18 cellular contexts compared by ENCODE assay signal in the genomic region with DNA sequence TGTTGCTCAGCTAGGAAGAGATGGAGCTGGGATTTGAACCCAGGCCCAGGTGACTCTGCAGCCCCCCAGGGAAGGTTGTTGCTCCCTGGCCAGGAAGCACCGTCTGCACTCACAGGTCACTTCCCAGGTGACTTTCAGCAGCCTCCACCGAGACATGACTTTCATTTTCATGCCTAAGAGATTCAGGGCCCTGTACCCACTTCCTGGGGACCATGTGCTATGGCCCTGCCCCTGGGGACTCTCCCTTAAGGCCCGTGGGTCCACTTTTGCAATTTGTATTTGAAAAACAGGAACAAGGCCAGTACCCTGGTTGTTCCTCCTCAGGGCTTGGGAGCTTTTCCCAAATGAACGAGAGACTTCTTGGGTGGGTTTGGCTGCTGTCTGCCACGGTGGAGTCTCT.
DNase-seq lines count a peak whose midpoint lies in the region; ATAC-seq and TF ChIP-seq lines count a peak whose summit lies in the region.
"Had no signal": no experiment of that assay in that cellular context is flagged by ENCODE, and none has a peak within 500 bp of the region (broad histone marks: within the 10 kb centered on the region; RNA-seq: fewer than 3 reads in every experiment).

No MANE protein-coding gene starts in this region.

- H3K9me3 ChIP-seq in cardiac muscle cell (ENCODE audit: low read depth) (no peaks in the 10 kb centered on the region), heart right ventricle (no peaks in the 10 kb centered on the region), upper lobe of left lung (no peaks in the 10 kb centered on the region)
- H3K9me3 ChIP-seq: left ventricle myocardium inferior had no signal

- no peak for TF ChIP-seq CTCF in cardiac muscle cell (IDR thresholded peaks at IDR 0.05; ENCODE audit: low read depth, low read length)
- TF ChIP-seq CTCF in heart right ventricle (IDR thresholded peaks at IDR 0.05): no peak
- no peak for TF ChIP-seq CTCF in activated B cell treated with CpG ODN at 0.5 μM for 24 hours (IDR thresholded peaks at IDR 0.05)
- no peak for TF ChIP-seq CTCF in upper lobe of left lung (IDR thresholded peaks at IDR 0.05)

- H3K9me3 Mint-ChIP-seq in activated B cell treated with CpG ODN at 0.5 μM for 24 hours: no peaks in the 10 kb centered on the region
- H3K9me3 Mint-ChIP-seq: natural killer cell had no signal

- no peak for DNase-seq in cardiac muscle cell (ENCODE audit: low read depth in 1 of 2, low spot score in 1 of 2)
- DNase-seq in heart right ventricle: no peak
- DNase-seq in activated B cell treated with CpG ODN at 0.5 μM for 24 hours: no peak
- no peak for DNase-seq in upper lobe of left lung
- DNase-seq in H4 (ENCODE audit: low spot score): no peak
- DNase-seq in NCI-H69 (lab: John Stamatoyannopoulos, UW): no peak
- DNase-seq: ACHN; activated CD4-positive, alpha-beta T cell treated with anti-CD3 and anti-CD28 coated beads for 36 hours; caudate nucleus; COR-L47; GDM1; left ventricle myocardium inferior; natural killer cell; NCI-H2029; NCI-H524 treated with DMSO at 0.1 percent for 48 hours; retina had no signal

- H3K36me3 Mint-ChIP-seq in activated B cell treated with CpG ODN at 0.5 μM for 24 hours (ENCODE audit: low read depth): no peaks in the 10 kb centered on the region
- H3K36me3 Mint-ChIP-seq: natural killer cell had no signal

- ATAC-seq in heart right ventricle (no peak), GM21737 (IDR thresholded peaks at IDR 0.05; ENCODE audit: unreplicated experiment) (peak; percentile 72), activated B cell treated with CpG ODN at 0.5 μM for 24 hours (ENCODE audit: low read depth) (peak; percentile 54), upper lobe of left lung (ENCODE audit: low FRiP score in 2 of 2) (peak in 1 of 2 donors; percentile 18), HG03565 (IDR thresholded peaks at IDR 0.05; ENCODE audit: unreplicated experiment) (no peak)
- ATAC-seq: activated CD4-positive, alpha-beta T cell treated with anti-CD3 and anti-CD28 coated beads for 36 hours; natural killer cell had no signal

- WGBS in heart right ventricle, 2 donors: 69 to 77% methylated on average over 5 of the region's 5 CpGs
- WGBS in upper lobe of left lung, 2 donors: 53 to 70% methylated on average over 5 of the region's 5 CpGs

- CTCF ChIA-PET in activated B cell treated with CpG ODN at 0.5 μM for 24 hours (lab: Charles Lee): no interaction called here

- H3K27me3 Mint-ChIP-seq in activated B cell treated with CpG ODN at 0.5 μM for 24 hours: no peaks in the 10 kb centered on the region
- H3K27me3 Mint-ChIP-seq: activated CD4-positive, alpha-beta T cell treated with anti-CD3 and anti-CD28 coated beads for 36 hours had no signal

- no peak for TF ChIP-seq POLR2A in upper lobe of left lung (IDR thresholded peaks at IDR 0.05)

- POLR2A ChIA-PET in activated B cell treated with CpG ODN at 0.5 μM for 24 hours (lab: Charles Lee): no interaction called here

- intact Hi-C loops in heart right ventricle (cut with DNase I) (no loop called here), activated B cell treated with CpG ODN at 0.5 μM for 24 hours (cut with micrococcal nuclease) (no loop called here)

- no peak overlapping the region for H3K4me3 Mint-ChIP-seq in activated B cell treated with CpG ODN at 0.5 μM for 24 hours
- H3K4me3 Mint-ChIP-seq: activated CD4-positive, alpha-beta T cell treated with anti-CD3 and anti-CD28 coated beads for 36 hours; natural killer cell had no signal

- H3K27ac ChIP-seq in cardiac muscle cell: peak overlapping the region; percentile 19
- H3K27ac ChIP-seq in heart right ventricle: no peak overlapping the region
- H3K27ac ChIP-seq in upper lobe of left lung: peak overlapping the region in 3 of 4 donors; percentile 77 to 88 (median 85)
- H3K27ac ChIP-seq: left ventricle myocardium inferior had no signal

- H3K36me3 ChIP-seq in cardiac muscle cell: no peaks in the 10 kb centered on the region
- H3K36me3 ChIP-seq in heart right ventricle: no peaks in the 10 kb centered on the region
- H3K36me3 ChIP-seq in upper lobe of left lung: no peaks in the 10 kb centered on the region
- H3K36me3 ChIP-seq: left ventricle myocardium inferior had no signal

- H3K27me3 ChIP-seq in cardiac muscle cell: no peaks in the 10 kb centered on the region
- H3K27me3 ChIP-seq in heart right ventricle: peaks cover 0 to 42% (median 21%) of the 10 kb centered on the region in 7 donors
- H3K27me3 ChIP-seq in upper lobe of left lung: no peaks in the 10 kb centered on the region

- H3K4me1 ChIP-seq in cardiac muscle cell (ENCODE audit: low read depth) (peaks cover 17% of the 10 kb centered on the region), heart right ventricle (no peaks in the 10 kb centered on the region), upper lobe of left lung (peaks cover 8 to 25% (median 17%) of the 10 kb centered on the region in 4 donors)
- H3K4me1 ChIP-seq: left ventricle myocardium inferior had no signal

- H3K27ac Mint-ChIP-seq in activated B cell treated with CpG ODN at 0.5 μM for 24 hours: peak overlapping the region; percentile 64
- H3K27ac Mint-ChIP-seq: activated CD4-positive, alpha-beta T cell treated with anti-CD3 and anti-CD28 coated beads for 36 hours; natural killer cell had no signal

- H3K4me1 Mint-ChIP-seq in activated B cell treated with CpG ODN at 0.5 μM for 24 hours: peaks cover 18% of the 10 kb centered on the region

- H3K4me3 ChIP-seq in cardiac muscle cell (no peak overlapping the region), heart right ventricle (no peak overlapping the region), upper lobe of left lung (no peak overlapping the region)
- H3K4me3 ChIP-seq: left ventricle myocardium inferior had no signal

- TF ChIP-seq EP300 in upper lobe of left lung (IDR thresholded peaks at IDR 0.05): no peak

Comparison
In these comparisons a context has a peak if more than half of its experiments do, and no peak if none do; other contexts are left out.
1. H3K27ac ChIP-seq: peak in cardiac muscle cell (single experiment) and upper lobe of left lung (3 of 4); none in heart right ventricle (0 of 10).
2. ATAC-seq: peak in GM21737 (single experiment) and activated B cell treated with CpG ODN at 0.5 μM for 24 hours (single experiment); none in heart right ventricle (0 of 8) and HG03565 (single experiment).